In genomic region chr11:118998388-118998717, GRCh38 we compare ENCODE assay signal across 6 cellular contexts. TPM values are rescaled to one million over a fixed set of nuclear protein-coding genes. Genes with fewer than 3 reads are reported as not detected.
DNase-seq lines count a peak whose midpoint lies in the region; ATAC-seq and TF ChIP-seq lines count a peak whose summit lies in the region.

No MANE protein-coding gene starts in this region.

- H3K4me3 ChIP-seq in mucosa of rectum (ENCODE audit: low read length in 2 of 2), result peak overlapping the region; percentile 68 to 100

- peak; percentile 39 for DNase-seq in NCI-H748 (lab: John Stamatoyannopoulos, UW; ENCODE audit: unreplicated experiment)
- no peak for DNase-seq in NCI-H748 treated with DMSO at 0.1 percent for 48 hours (lab: John Stamatoyannopoulos, UW)
- no peak for DNase-seq in activated naive CD8-positive, alpha-beta T cell treated with anti-CD3 and anti-CD28 coated beads, Interleukin-2, amount 10 ng/mL, durations not matched to agents 7 days and 5 days
- no peak for DNase-seq in GM10266 (ENCODE audit: extremely low spot score)

- H3K4me1 ChIP-seq in mucosa of rectum (ENCODE audit: control insufficient read depth in 2 of 2, insufficient read depth in 2 of 2, low read length in 2 of 2), result peaks cover 17 to 18% of the 10 kb centered on the region in 2 donors

- H3K27me3 ChIP-seq in mucosa of rectum (ENCODE audit: control insufficient read depth in 2 of 2, insufficient read depth in 2 of 2, low read length in 2 of 2), result no peaks in the 10 kb centered on the region

- H3K27ac ChIP-seq in mucosa of rectum (ENCODE audit: low read depth in 2 of 2, low read length in 2 of 2), result peak overlapping the region; percentile 35 to 69

- peak overlapping the region; percentile 99 for H3K27ac Mint-ChIP-seq in activated naive CD8-positive, alpha-beta T cell treated with anti-CD3 and anti-CD28 coated beads, Interleukin-2, amount 10 ng/mL, durations not matched to agents 7 days and 5 days

- H3K9me3 Mint-ChIP-seq in activated naive CD8-positive, alpha-beta T cell treated with anti-CD3 and anti-CD28 coated beads, Interleukin-2, amount 10 ng/mL, durations not matched to agents 7 days and 5 days, result no peaks in the 10 kb centered on the region

- POLR2A ChIA-PET in activated naive CD8-positive, alpha-beta T cell treated with anti-CD3 and anti-CD28 coated beads, Interleukin-2, amount 10 ng/mL, durations not matched to agents 7 days and 5 days (lab: Charles Lee), result interaction anchor here (0.7 to 2.9 kb wide), 10 partner anchors 13 to 208 kb away, joined by 3 to 34 read pairs (median 4); partner anchors contain the start of genes C2CD2L, DDX6, RPS25 and TRAPPC4

- H3K36me3 Mint-ChIP-seq in activated naive CD8-positive, alpha-beta T cell treated with anti-CD3 and anti-CD28 coated beads, Interleukin-2, amount 10 ng/mL, durations not matched to agents 7 days and 5 days, result peaks cover 15% of the 10 kb centered on the region

- H3K9me3 ChIP-seq in mucosa of rectum (ENCODE audit: control insufficient read depth in 2 of 2, low read length in 2 of 2), result no peaks in the 10 kb centered on the region

- H3K9ac ChIP-seq in mucosa of rectum (ENCODE audit: low read depth in 1 of 2, low read length in 2 of 2), result peak overlapping the region; percentile 74 to 89

- H3K4me3 Mint-ChIP-seq in activated naive CD8-positive, alpha-beta T cell treated with anti-CD3 and anti-CD28 coated beads, Interleukin-2, amount 10 ng/mL, durations not matched to agents 7 days and 5 days, result peak overlapping the region; percentile 100

- peaks cover 27% of the 10 kb centered on the region for H3K4me1 Mint-ChIP-seq in activated naive CD8-positive, alpha-beta T cell treated with anti-CD3 and anti-CD28 coated beads, Interleukin-2, amount 10 ng/mL, durations not matched to agents 7 days and 5 days

- ATAC-seq in activated naive CD8-positive, alpha-beta T cell treated with anti-CD3 and anti-CD28 coated beads, Interleukin-2, amount 10 ng/mL, durations not matched to agents 7 days and 5 days (ENCODE audit: low read depth), result peak; percentile 19
- ATAC-seq in HG02763 (IDR thresholded peaks at IDR 0.05; ENCODE audit: unreplicated experiment), result no peak

- H3K27me3 Mint-ChIP-seq in activated naive CD8-positive, alpha-beta T cell treated with anti-CD3 and anti-CD28 coated beads, Interleukin-2, amount 10 ng/mL, durations not matched to agents 7 days and 5 days, result no peaks in the 10 kb centered on the region

- peaks cover 0 to 14% of the 10 kb centered on the region in 2 donors for H3K36me3 ChIP-seq in mucosa of rectum (ENCODE audit: control insufficient read depth in 2 of 2, insufficient read depth in 2 of 2, low read length in 2 of 2)

- no peak for TF ChIP-seq CTCF in GM10266 (IDR thresholded peaks at IDR 0.05; ENCODE audit: control insufficient read depth, insufficient read depth, low read depth, missing control alignments)

RNA-seq across cellular contexts. Expression of gene CENATAC, which starts 0.4 kb away (rescaled TPM):
- 10 to 100 TPM; 66.8 to 74.2 TPM for total RNA-seq in activated naive CD8-positive, alpha-beta T cell treated with anti-CD3 and anti-CD28 coated beads, Interleukin-2, amount 10 ng/mL, durations not matched to agents 7 days and 5 days

RNA-seq across cellular contexts. Expression of gene RPS25, which starts 19.8 kb away (rescaled TPM):
- total RNA-seq in activated naive CD8-positive, alpha-beta T cell treated with anti-CD3 and anti-CD28 coated beads, Interleukin-2, amount 10 ng/mL, durations not matched to agents 7 days and 5 days, result 1,000 to 10,000 TPM; 1,397 to 1,460 TPM

RNA-seq across cellular contexts. Expression of gene TRAPPC4, which starts 20.2 kb away (rescaled TPM):
- total RNA-seq in activated naive CD8-positive, alpha-beta T cell treated with anti-CD3 and anti-CD28 coated beads, Interleukin-2, amount 10 ng/mL, durations not matched to agents 7 days and 5 days, result 10 to 100 TPM; 80.5 to 84.4 TPM

RNA-seq across cellular contexts. Expression of gene FOXR1, which starts 26.8 kb away (rescaled TPM):
- not detected for total RNA-seq in activated naive CD8-positive, alpha-beta T cell treated with anti-CD3 and anti-CD28 coated beads, Interleukin-2, amount 10 ng/mL, durations not matched to agents 7 days and 5 days

RNA-seq across cellular contexts. Expression of gene SLC37A4, which starts 32.3 kb away (rescaled TPM):
- total RNA-seq in activated naive CD8-positive, alpha-beta T cell treated with anti-CD3 and anti-CD28 coated beads, Interleukin-2, amount 10 ng/mL, durations not matched to agents 7 days and 5 days, result 10 to 100 TPM; 20.3 to 23.9 TPM
